In genomic region chr17:20779521-20779920, GRCh38 we compare ENCODE assay signal across 23 cellular contexts.
"Had no signal": no experiment of that assay in that cellular context is flagged by ENCODE, and none has a peak within 500 bp of the region (broad histone marks: within the 10 kb centered on the region; RNA-seq: fewer than 3 reads in every experiment).

No MANE protein-coding gene starts in this region.

- H3K36me3 ChIP-seq: MG63, SJSA1 had no signal

- H3K27ac ChIP-seq: SJSA1, SK-N-MC had no signal

- H3K9me3 ChIP-seq: MG63, SJSA1 had no signal

- ATAC-seq: HepG2, Panc1, PC-3 had no signal

- H3K4me1 ChIP-seq: SJSA1 had no signal

- H3K4me3 ChIP-seq: MG63, SJSA1, SK-N-MC had no signal

- DNase-seq: IMR-90, Karpas-422, KG1, MG63, NCI-H1092, NCI-H1105 treated with DMSO at 0.1 percent for 48 hours, NCI-H1417 treated with DMSO at 0.1 percent for 48 hours, NCI-H146, NCI-H1694 treated with DMSO at 0.1 percent for 48 hours, NCI-H1930, NCI-H2081, NCI-H2107, NCI-H2227 treated with DMSO at 0.1 percent for 48 hours, NCI-H524, NCI-H526 treated with DMSO at 0.1 percent for 48 hours, NCI-H748 treated with DMSO at 0.1 percent for 48 hours, PC-3, Right ventricle myocardium superior, SIG-M5 had no signal

- H3K27me3 ChIP-seq: MG63, SJSA1 had no signal
